In the genomic region with DNA sequence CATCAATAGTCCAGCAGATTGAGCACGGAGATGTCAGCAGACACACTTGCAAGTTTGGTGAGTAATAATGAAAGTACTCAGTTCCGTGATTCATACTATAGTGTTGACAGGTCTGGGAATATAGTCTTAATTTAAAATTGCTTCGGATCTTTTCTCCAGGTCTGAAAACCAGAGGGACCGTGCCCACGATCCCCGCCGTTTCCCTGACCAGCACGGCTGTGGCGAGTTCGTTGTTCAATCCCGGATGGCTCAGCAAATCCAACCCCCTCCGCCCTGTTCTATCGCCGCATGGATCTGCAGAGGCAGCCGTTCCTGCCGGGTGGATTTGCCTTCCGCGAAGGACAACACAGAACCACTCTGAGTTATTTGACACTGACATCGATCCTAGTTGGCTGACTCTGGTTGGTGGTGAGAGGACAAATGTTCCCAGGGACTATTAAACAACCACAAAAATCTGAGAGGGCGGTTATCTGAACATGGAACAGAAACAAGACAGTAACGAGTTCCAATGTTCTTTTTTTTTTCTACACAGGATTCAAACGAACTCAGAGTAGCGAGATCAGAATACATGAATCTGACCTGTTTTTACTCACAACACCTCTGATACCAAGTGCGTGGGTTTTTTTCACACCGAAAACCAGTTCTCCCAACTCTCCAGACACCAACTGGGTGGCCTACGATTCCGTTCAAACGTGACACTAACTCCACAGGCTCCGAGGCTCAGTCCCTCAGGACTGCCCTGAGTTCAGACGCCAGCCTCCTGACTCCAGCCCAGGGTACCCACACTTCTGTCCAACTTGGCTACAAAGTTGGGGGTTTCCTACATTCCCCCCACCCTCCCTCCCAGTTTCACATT, we compare ENCODE assay signal across 8 cellular contexts. TPM values are rescaled to one million over a fixed set of nuclear protein-coding genes. Genes with fewer than 3 reads are reported as not detected.
DNase-seq lines count a peak whose midpoint lies in the region; ATAC-seq and TF ChIP-seq lines count a peak whose summit lies in the region.

No MANE protein-coding gene starts in this region.

- TF ChIP-seq CTCF in left lung (IDR thresholded peaks at IDR 0.05) = no peak

- H3K9me3 ChIP-seq in MG63 (no peaks in the 10 kb centered on the region), left lung (no peaks in the 10 kb centered on the region), aorta (ENCODE audit: control insufficient read depth, low read length) (no peaks in the 10 kb centered on the region)

- H3K36me3 ChIP-seq in MG63 (peaks cover 3% of the 10 kb centered on the region; the same call in 1 of the 2 replicates), left lung (no peaks in the 10 kb centered on the region), aorta (ENCODE audit: control insufficient read depth in 1 of 2, insufficient read depth in 2 of 2, low read length in 1 of 2) (no peaks in the 10 kb centered on the region)

- intact Hi-C loops in left lung (cut with DNase I) = no loop called here
- intact Hi-C loops in aorta (cut with DNase I) = loop anchor here in 1 of 2 donors (2.0 kb wide), 1 partner anchor 17 kb away; no protein-coding TSS in a partner anchor

- no peaks in the 10 kb centered on the region for H3K9me3 Mint-ChIP-seq in activated naive CD4-positive, alpha-beta T cell treated with anti-CD3 and anti-CD28 coated beads, Interleukin-2, amount 50 U/mL, for 72 hours

- peak overlapping the region; percentile 90 to 97 for H3K27ac Mint-ChIP-seq in activated naive CD4-positive, alpha-beta T cell treated with anti-CD3 and anti-CD28 coated beads, Interleukin-2, amount 50 U/mL, for 72 hours

- H3K4me3 ChIP-seq in MG63 (peak overlapping the region; percentile 48), left lung (peak overlapping the region in 1 of 2 donors; percentile 16), aorta (ENCODE audit: low read length in 2 of 2) (peak overlapping the region in 1 of 2 donors; percentile 28)

- WGBS in aorta, 2 donors = 27 to 32% methylated on average over 30 of the region's 30 CpGs

- H3K36me3 Mint-ChIP-seq in activated naive CD4-positive, alpha-beta T cell treated with anti-CD3 and anti-CD28 coated beads, Interleukin-2, amount 50 U/mL, for 72 hours = peaks cover 0 to 11% of the 10 kb centered on the region in 2 donors

- peak; percentile 0 for DNase-seq in NCI-H2171 treated with DMSO at 0.1 percent for 48 hours (lab: John Stamatoyannopoulos, UW)
- DNase-seq in NCI-H2171 (lab: John Stamatoyannopoulos, UW) = no peak
- peak; percentile 61 for DNase-seq in GOT3 (lab: John Stamatoyannopoulos, UW)
- DNase-seq in MG63 = peak; percentile 61
- no peak for DNase-seq in activated naive CD4-positive, alpha-beta T cell treated with anti-CD3 and anti-CD28 coated beads, Interleukin-2, amount 50 U/mL, for 72 hours (ENCODE audit: low spot score in 2 of 2)
- DNase-seq in left lung = peak in 1 of 2 donors; percentile 17
- DNase-seq in aorta = peak; percentile 68 to 83
- no peak for DNase-seq in D341Med (ENCODE audit: low spot score)

- peak; percentile 45 to 56 for ATAC-seq in activated naive CD4-positive, alpha-beta T cell treated with anti-CD3 and anti-CD28 coated beads, Interleukin-2, amount 50 U/mL, for 72 hours
- peak; percentile 28 for ATAC-seq in left lung
- ATAC-seq in aorta (ENCODE audit: low FRiP score) = peak; percentile 34

- peak overlapping the region; percentile 16 to 56 for H3K27ac ChIP-seq in left lung
- no peak overlapping the region for H3K27ac ChIP-seq in aorta (ENCODE audit: low read depth in 1 of 2, low read length in 2 of 2)

- H3K27me3 ChIP-seq in MG63 (no peaks in the 10 kb centered on the region), left lung (peaks cover 0 to 23% of the 10 kb centered on the region in 2 donors), aorta (ENCODE audit: control insufficient read depth in 1 of 2, insufficient read depth in 2 of 2, low read length in 1 of 2) (no peaks in the 10 kb centered on the region)

- H3K4me1 ChIP-seq in left lung (peaks cover 9 to 49% of the 10 kb centered on the region in 2 donors), aorta (ENCODE audit: control insufficient read depth in 1 of 2, insufficient read depth in 2 of 2, low read length in 2 of 2) (no peaks in the 10 kb centered on the region)

RNA-seq across cellular contexts. Expression of gene RBM17, which starts 52.7 kb away (rescaled TPM):
- 27.2 and 99.9 TPM in 2 replicates for total RNA-seq in MG63 (2014; rRNA removed; shearing (Covaris generic); ENCODE audit: low replicate concordance)
- 100 to 1,000 TPM; 141 to 227 TPM for total RNA-seq in activated naive CD4-positive, alpha-beta T cell treated with anti-CD3 and anti-CD28 coated beads, Interleukin-2, amount 50 U/mL, for 72 hours
- total RNA-seq in left lung = 10 to 100 TPM; 63.2 to 95.5 TPM
- 10 to 100 TPM; 82.0 to 94.1 TPM for total RNA-seq in aorta
- polyA plus RNA-seq in aorta = 10 to 100 TPM; 41.4 to 89.4 TPM

Comparison
In these comparisons a context has a peak if more than half of its experiments do, and no peak if none do; other contexts are left out.
1. DNase-seq: peak in NCI-H2171 treated with DMSO at 0.1 percent for 48 hours (single experiment), GOT3 (single experiment), MG63 (single experiment) and aorta (2 of 2); none in NCI-H2171 (single experiment), activated naive CD4-positive, alpha-beta T cell treated with anti-CD3 and anti-CD28 coated beads, Interleukin-2, amount 50 U/mL, for 72 hours (0 of 2) and D341Med (single experiment).
2. H3K27ac ChIP-seq: peak in left lung (2 of 2); none in aorta (0 of 2).
3. Peak in every context shown above with its lines, with median percentiles within 50 percentile points of each other: ATAC-seq.